14 cellular contexts compared by ENCODE assay signal in genomic region chr16:2691491-2692248, GRCh38. TPM values are rescaled to one million over a fixed set of nuclear protein-coding genes. Genes with fewer than 3 reads are reported as not detected.
DNase-seq lines count a peak whose midpoint lies in the region; FAIRE-seq and TF ChIP-seq lines count a peak whose summit lies in the region.
"Had no signal": no experiment of that assay in that cellular context is flagged by ENCODE, and none has a peak within 500 bp of the region (broad histone marks: within the 10 kb centered on the region; RNA-seq: fewer than 3 reads in every experiment).

No MANE protein-coding gene starts in this region.

- H3K4ac ChIP-seq in H1 (replicated peaks; ENCODE audit: insufficient read length, low read depth, low read length): no peak overlapping the region
- H3K4ac ChIP-seq in mesendoderm (ENCODE audit: low read depth, low read length): no peak overlapping the region

- peaks cover 60% of the 10 kb centered on the region for H3K4me1 ChIP-seq in BLaER1
- H3K4me1 ChIP-seq in H1 (replicated peaks in 1 of 4; ENCODE audit: control insufficient read depth in 3 of 4, insufficient read depth in 4 of 4, low read length in 3 of 4): peaks cover 0 to 9% (median 5%) of the 10 kb centered on the region in 4 experiments; a peak in 6 of 7 replicates
- no peaks in the 10 kb centered on the region for H3K4me1 ChIP-seq in mesendoderm (ENCODE audit: control insufficient read depth, low read depth, low read length)
- H3K4me1 ChIP-seq in small intestine (ENCODE audit: control insufficient read depth in 2 of 2, insufficient read depth in 1 of 2, low read depth in 1 of 2, low read length in 1 of 2): peaks cover 0 to 6% of the 10 kb centered on the region in 2 donors

- FAIRE-seq in H1 (lab: Jason Lieb, UNC) (no peak), small intestine (lab: Jason Lieb, UNC) (no peak)
- FAIRE-seq: GM19239 had no signal

- no peak overlapping the region for H4K91ac ChIP-seq in H1 (replicated peaks; ENCODE audit: insufficient read length, low read length)

- no peak overlapping the region for H2BK12ac ChIP-seq in H1 (ENCODE audit: low read depth, low read length)

- H4K8ac ChIP-seq in H1 (ENCODE audit: extremely low read depth, insufficient read depth, low read length) (peak overlapping the region; percentile 68), mesendoderm (ENCODE audit: low read depth, low read length) (no peak overlapping the region)

- H3K27me3 ChIP-seq in BLaER1 (no peaks in the 10 kb centered on the region), H1 (replicated peaks in 1 of 4; ENCODE audit: control insufficient read depth in 3 of 4, extremely low read depth in 1 of 4, insufficient read depth in 3 of 4, low read length in 3 of 4) (no peaks in the 10 kb centered on the region), mesendoderm (ENCODE audit: insufficient read depth, low read length, poor library complexity) (no peaks in the 10 kb centered on the region), small intestine (ENCODE audit: control insufficient read depth in 2 of 2, insufficient read depth in 2 of 2, low read length in 2 of 2) (no peaks in the 10 kb centered on the region)
- H3K27me3 ChIP-seq: gastroesophageal sphincter had no signal

- H3K4me3 ChIP-seq in BLaER1 (peak overlapping the region; percentile 57), H1 (ENCODE audit: extremely low read depth in 1 of 4, insufficient read depth in 2 of 4, low read depth in 3 of 4, low read length in 4 of 4) (no peak overlapping the region), mesendoderm (ENCODE audit: low read length) (no peak overlapping the region), small intestine (ENCODE audit: low read depth in 1 of 2, low read length in 2 of 2) (no peak overlapping the region)
- H3K4me3 ChIP-seq: gastroesophageal sphincter had no signal

- POLR2A ChIA-PET in H1 (lab: Charles Lee; ENCODE audit: partially characterized antibody): interaction anchor here (0.6 to 2.7 kb wide), 8 partner anchors 9 to 76 kb away, joined by 3 to 17 read pairs (median 3); partner anchors contain the start of gene KCTD5

- no peaks in the 10 kb centered on the region for H3K27me3 Mint-ChIP-seq in nephron progenitor cell (ENCODE audit: low read depth, poor library complexity)

- H2BK15ac ChIP-seq in H1 (ENCODE audit: low read length) (no peak overlapping the region), mesendoderm (replicated peaks; ENCODE audit: low read depth) (no peak overlapping the region)

- peak overlapping the region; percentile 97 for H3K4me2 ChIP-seq in BLaER1
- H3K4me2 ChIP-seq in H1 (ENCODE audit: insufficient read depth in 1 of 2, low read depth in 2 of 2, low read length in 2 of 2): no peak overlapping the region
- H3K4me2 ChIP-seq in mesendoderm (ENCODE audit: low read length): no peak overlapping the region

- H3K79me1 ChIP-seq in H1 (ENCODE audit: low read depth, low read length) (peaks cover 27% of the 10 kb centered on the region), mesendoderm (ENCODE audit: low read length) (peaks cover 20% of the 10 kb centered on the region)

- H3K14ac ChIP-seq in H1 (ENCODE audit: insufficient read length): no peak overlapping the region

- TF ChIP-seq CTCF in H1 (IDR thresholded peaks at IDR 0.05; ENCODE audit: control extremely low read depth in 1 of 3, insufficient read depth in 1 of 3, low read depth in 1 of 3, low read length in 3 of 3) (no peak), nephron progenitor cell (IDR thresholded peaks at IDR 0.05) (no peak)

- no peaks in the 10 kb centered on the region for H3K9me3 Mint-ChIP-seq in nephron progenitor cell
- H3K9me3 Mint-ChIP-seq: activated naive CD4-positive, alpha-beta T cell treated with anti-CD3 and anti-CD28 coated beads for 36 hours; neural crest cell had no signal

- H2BK20ac ChIP-seq in H1 (ENCODE audit: low read length): no peak overlapping the region

- H3K27ac ChIP-seq in BLaER1: peak overlapping the region; percentile 78
- H3K27ac ChIP-seq in H1 (ENCODE audit: low read depth, low read length): no peak overlapping the region; the same call in 1 of the 2 replicates
- no peak overlapping the region for H3K27ac ChIP-seq in mesendoderm (ENCODE audit: low read depth, low read length)
- no peak overlapping the region for H3K27ac ChIP-seq in small intestine (ENCODE audit: low read depth in 1 of 2, low read length in 1 of 2)

- no peak overlapping the region for H2BK120ac ChIP-seq in H1 (replicated peaks; ENCODE audit: low read depth, low read length)
- no peak overlapping the region for H2BK120ac ChIP-seq in mesendoderm (ENCODE audit: low read depth, low read length)

- no peak overlapping the region for H2AFZ ChIP-seq in H1 (ENCODE audit: low read length)

- no peaks in the 10 kb centered on the region for H3K36me3 Mint-ChIP-seq in nephron progenitor cell (ENCODE audit: low read depth)

- 93% methylated on average over 29 of the region's 29 CpGs; no CpG with 5 or more reads in 1 of the 2 experiments for WGBS in H1 (ENCODE audit: extremely low coverage in 1 of 2, insufficient coverage in 1 of 2, insufficient read length in 1 of 2, insufficient replicate concordance in 2 of 2, low coverage in 1 of 2, low lambda C conversion rate in 2 of 2, missing lambda C conversion rate in 1 of 2), 2 experiments
- WGBS in mesendoderm (ENCODE audit: extremely low coverage, insufficient coverage, low lambda C conversion rate): no CpG with 5 or more reads among the region's 29 CpGs
- 88 to 90% (median 89%) methylated on average over 26 to 29 of the region's 29 CpGs for WGBS in small intestine, 3 donors

- H3K18ac ChIP-seq in H1 (ENCODE audit: extremely low read depth, low read length) (no peak overlapping the region), mesendoderm (ENCODE audit: low read length) (no peak overlapping the region)

- H3K4me3 Mint-ChIP-seq in nephron progenitor cell: no peak overlapping the region
- H3K4me3 Mint-ChIP-seq: activated naive CD4-positive, alpha-beta T cell treated with anti-CD3 and anti-CD28 coated beads for 36 hours had no signal

- no peaks in the 10 kb centered on the region for H3K9me3 ChIP-seq in BLaER1
- H3K9me3 ChIP-seq in H1 (ENCODE audit: insufficient read depth in 2 of 2, low read depth in 1 of 2, low read length in 1 of 2): no peaks in the 10 kb centered on the region
- H3K9me3 ChIP-seq in small intestine (ENCODE audit: control insufficient read depth, low read depth): no peaks in the 10 kb centered on the region
- H3K9me3 ChIP-seq: gastroesophageal sphincter had no signal

- H3K23ac ChIP-seq in H1 (ENCODE audit: insufficient read length) (no peak overlapping the region), mesendoderm (ENCODE audit: low read length) (no peak overlapping the region)

- peaks cover 20% of the 10 kb centered on the region for H3K36me3 ChIP-seq in BLaER1
- H3K36me3 ChIP-seq in H1 (ENCODE audit: control insufficient read depth in 2 of 4, insufficient read depth in 4 of 4, low read length in 3 of 4): peaks cover 0 to 2% (median 0%) of the 10 kb centered on the region in 4 experiments; a peak in 2 of 8 replicates
- H3K36me3 ChIP-seq in mesendoderm (ENCODE audit: control insufficient read depth, insufficient read depth, low read length): no peaks in the 10 kb centered on the region
- H3K36me3 ChIP-seq in small intestine (ENCODE audit: control insufficient read depth in 2 of 2, insufficient read depth in 2 of 2, low read length in 2 of 2): peaks cover 7 to 10% of the 10 kb centered on the region in 2 donors

- H3K9ac ChIP-seq in BLaER1: peak overlapping the region; percentile 57; the same call in 1 of the 2 replicates
- H3K9ac ChIP-seq in H1 (replicated peaks in 1 of 4; ENCODE audit: extremely low read depth in 1 of 4, low read depth in 3 of 4, low read length in 3 of 4): peak overlapping the region in 1 of 4 experiments; percentile 38; a peak in 1 of 7 replicates
- no peak overlapping the region for H3K9ac ChIP-seq in mesendoderm (ENCODE audit: low read length)

- H3K56ac ChIP-seq in H1 (replicated peaks; ENCODE audit: insufficient read length, low read depth, low read length) (no peak overlapping the region), mesendoderm (ENCODE audit: low read length) (no peak overlapping the region)

- no peak overlapping the region for H2AK5ac ChIP-seq in H1 (ENCODE audit: low read depth, low read length)
- H2AK5ac ChIP-seq in mesendoderm (ENCODE audit: low read length): no peak overlapping the region

- DNase-seq in NCI-H446 (lab: John Stamatoyannopoulos, UW) (peak; percentile 79 to 91), H1 (ENCODE audit: low read depth in 1 of 2, low spot score in 2 of 2) (no peak), nephron progenitor cell (no peak), RPMI8226 (no peak), mesendoderm (no peak), small intestine (no peak)
- no peak for DNase-seq in activated CD4-positive, CD25-positive, alpha-beta regulatory T cell (lab: John Stamatoyannopoulos, UW)
- DNase-seq: activated naive CD4-positive, alpha-beta T cell treated with anti-CD3 and anti-CD28 coated beads for 36 hours; NCI-H526 treated with DMSO at 0.1 percent for 48 hours; SIG-M5 had no signal

- TF ChIP-seq POLR2A in H1 (IDR thresholded peaks at IDR 0.05; ENCODE audit: control extremely low read depth in 1 of 2, low read depth in 2 of 2, low read length in 2 of 2): no peak

- H4K5ac ChIP-seq in H1 (ENCODE audit: insufficient read length, low read depth, low read length) (no peak overlapping the region), mesendoderm (ENCODE audit: low read length) (no peak overlapping the region)

- no peak for TF ChIP-seq RAD21 in H1 (IDR thresholded peaks at IDR 0.05 in 1 of 2, conservative IDR thresholded peaks at IDR 0.05 in 1 of 2; ENCODE audit: low read depth in 2 of 2, low read length in 2 of 2)

- H3K4me1 Mint-ChIP-seq in nephron progenitor cell: peaks cover 31% of the 10 kb centered on the region

- H4K20me1 ChIP-seq in BLaER1: peaks cover 65% of the 10 kb centered on the region
- H4K20me1 ChIP-seq in H1 (replicated peaks in 1 of 2; ENCODE audit: control insufficient read depth in 1 of 2, insufficient read depth in 2 of 2, low read length in 2 of 2): peaks cover 3 to 16% of the 10 kb centered on the region in 2 experiments

- peaks cover 0 to 37% of the 10 kb centered on the region in 2 experiments; a peak in 3 of 4 replicates for H3K79me2 ChIP-seq in H1 (ENCODE audit: control insufficient read depth in 1 of 2, insufficient read depth in 2 of 2, low read length in 2 of 2)
- peaks cover 24% of the 10 kb centered on the region for H3K79me2 ChIP-seq in mesendoderm (ENCODE audit: control insufficient read depth, insufficient read depth, low read length)

- H2BK5ac ChIP-seq in H1 (ENCODE audit: low read depth, low read length): 0 out of 2 replicates have a peak overlapping the region, but pooled peaks have one; percentile 16
- H2BK5ac ChIP-seq in mesendoderm (ENCODE audit: low read length): no peak overlapping the region

- peak overlapping the region; percentile 54 for H3K27ac Mint-ChIP-seq in nephron progenitor cell
- H3K27ac Mint-ChIP-seq: activated naive CD4-positive, alpha-beta T cell treated with anti-CD3 and anti-CD28 coated beads for 36 hours had no signal

- no peak for TF ChIP-seq EP300 in H1 (IDR thresholded peaks at IDR 0.05; ENCODE audit: borderline replicate concordance in 1 of 2, low read depth in 2 of 2, low read length in 2 of 2)

- CTCF ChIA-PET in H1 (lab: Charles Lee; ENCODE audit: partially characterized antibody): interaction anchor here (1.0 to 2.2 kb wide), 3 partner anchors 12 to 24 kb away, joined by 3 to 6 read pairs (median 3); no protein-coding TSS in a partner anchor

- H3K23me2 ChIP-seq in H1 (ENCODE audit: low read depth, low read length): no peaks in the 10 kb centered on the region

RNA-seq across cellular contexts. Expression of gene KCTD5, which starts 9.3 kb away (rescaled TPM):
- 24.8 and 26.6 TPM in 2 replicates for total RNA-seq in H1 (2021; fragmentation: NEBNext Ultra II Directional; extraction: Animal tissue kit (Norgen Biotek cat#: 25700))
- polyA plus RNA-seq in H1 (2011; rRNA removed): 31.8 and 46.8 TPM in 2 replicates
- polyA plus RNA-seq in H1 (2011; cell fraction: cytosol; rRNA removed): 38.3 TPM
- polyA plus RNA-seq in H1 (2011; cell fraction: nucleus; rRNA removed): 28.2 TPM
- polyA plus RNA-seq in H1 (2012, experiment 1 of 2): 14.3 to 21.1 TPM (median 19.7 TPM) in 4 replicates
- 24.0 TPM for polyA plus RNA-seq in H1 (2012, experiment 2 of 2)
- 22.7 TPM for polyA plus RNA-seq in H1 (2013, experiment 1 of 2)
- 25.6 TPM for polyA plus RNA-seq in H1 (2013, experiment 2 of 2)
- polyA minus RNA-seq in H1 (2011; rRNA and poly(A)+ RNA removed): 14.1 and 15.5 TPM in 2 replicates
- polyA minus RNA-seq in H1 (2011; cell fraction: cytosol; rRNA and poly(A)+ RNA removed): 12.3 TPM
- polyA minus RNA-seq in H1 (2011; cell fraction: nucleus; rRNA and poly(A)+ RNA removed): 29.0 TPM
- 41.6 TPM for polyA plus RNA-seq in mesendoderm (2013, experiment 1 of 2)
- polyA plus RNA-seq in mesendoderm (2013, experiment 2 of 2): 38.7 TPM
- 10 to 100 TPM; 24.3 to 41.2 (median 35.5) TPM for polyA plus RNA-seq in small intestine

RNA-seq across cellular contexts. Expression of gene PRSS27, which starts 28.4 kb away (rescaled TPM):
- 1.3 and 2.2 TPM in 2 replicates for total RNA-seq in H1 (2021; fragmentation: NEBNext Ultra II Directional; extraction: Animal tissue kit (Norgen Biotek cat#: 25700))
- 7.5 and 10.5 TPM in 2 replicates for polyA plus RNA-seq in H1 (2011; rRNA removed)
- polyA plus RNA-seq in H1 (2011; cell fraction: cytosol; rRNA removed): 9.6 TPM
- 9.4 TPM for polyA plus RNA-seq in H1 (2011; cell fraction: nucleus; rRNA removed)
- polyA plus RNA-seq in H1 (2012, experiment 1 of 2): 2.8 to 4.0 TPM (median 3.3 TPM) in 4 replicates
- polyA plus RNA-seq in H1 (2012, experiment 2 of 2): 1.9 TPM
- polyA plus RNA-seq in H1 (2013, experiment 1 of 2): 2.7 TPM
- 2.2 TPM for polyA plus RNA-seq in H1 (2013, experiment 2 of 2)
- 0.95 and 1.1 TPM in 2 replicates for polyA minus RNA-seq in H1 (2011; rRNA and poly(A)+ RNA removed)
- polyA minus RNA-seq in H1 (2011; cell fraction: cytosol; rRNA and poly(A)+ RNA removed): 2.5 TPM
- polyA minus RNA-seq in H1 (2011; cell fraction: nucleus; rRNA and poly(A)+ RNA removed): 3.3 TPM
- 0.97 TPM for polyA plus RNA-seq in mesendoderm (2013, experiment 1 of 2)
- polyA plus RNA-seq in mesendoderm (2013, experiment 2 of 2): 1.0 TPM
- polyA plus RNA-seq in small intestine: 1 to 10 TPM in 1 of 3 donors, not detected in 2; 1.3 TPM

Comparison
In these comparisons a context has a peak if more than half of its experiments do, and no peak if none do; other contexts are left out.
1. DNase-seq: peak in NCI-H446 (2 of 2); none in H1 (0 of 2), nephron progenitor cell (single experiment), RPMI8226 (single experiment), mesendoderm (single experiment), activated CD4-positive, CD25-positive, alpha-beta regulatory T cell (0 of 4) and small intestine (single experiment).